In the genomic region with DNA sequence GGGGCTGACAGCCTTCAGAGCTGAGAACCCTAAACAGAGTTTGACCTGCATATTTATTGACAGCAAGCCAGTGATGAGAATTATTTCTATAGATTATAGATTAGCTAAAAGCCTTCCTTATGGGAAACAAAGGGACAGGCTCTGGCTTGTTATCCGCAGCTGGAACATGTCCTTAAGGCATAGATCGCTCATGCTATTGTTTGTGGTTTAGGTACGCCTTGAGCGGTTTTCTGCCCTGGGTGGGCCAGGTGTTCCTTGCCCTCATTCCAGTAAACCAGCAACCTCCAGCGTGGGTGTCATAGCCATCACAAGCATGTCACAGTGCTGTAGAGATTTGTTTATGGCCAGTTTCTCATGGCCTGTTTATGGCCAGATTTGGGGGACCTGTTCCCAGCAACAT, we compare ENCODE assay signal across 3 cellular contexts.
TF ChIP-seq lines count a peak whose summit lies in the region.

No MANE protein-coding gene starts in this region.

TF ChIP-seq in liver, 16 proteins besides CTCF, POLR2A, EP300 and RAD21:
- TF ChIP-seq MAX (IDR thresholded peaks at IDR 0.05) (no peak), REST (IDR thresholded peaks at IDR 0.05) (no peak), HNF4A (conservative IDR thresholded peaks at IDR 0.05) (no peak), TAF1 (conservative IDR thresholded peaks at IDR 0.05) (no peak), FOXA2 (IDR thresholded peaks at IDR 0.05) (no peak), NR2F2 (IDR thresholded peaks at IDR 0.05) (no peak), YY1 (IDR thresholded peaks at IDR 0.05) (no peak), EGR1 (IDR thresholded peaks at IDR 0.05; ENCODE audit: low read depth in 2 of 2) (no peak)

TF ChIP-seq in HepG2, 621 proteins besides CTCF, POLR2A, EP300 and RAD21:
- TF ChIP-seq ARNT2 (CRISPR knock-in tag; IDR thresholded peaks at IDR 0.05; ENCODE audit: low read depth) (no peak), FOXK2 (IDR thresholded peaks at IDR 0.05) (no peak), ZNF703 (CRISPR knock-in tag; IDR thresholded peaks at IDR 0.05; ENCODE audit: borderline replicate concordance) (no peak)
- TF ChIP-seq, protein P1, sequence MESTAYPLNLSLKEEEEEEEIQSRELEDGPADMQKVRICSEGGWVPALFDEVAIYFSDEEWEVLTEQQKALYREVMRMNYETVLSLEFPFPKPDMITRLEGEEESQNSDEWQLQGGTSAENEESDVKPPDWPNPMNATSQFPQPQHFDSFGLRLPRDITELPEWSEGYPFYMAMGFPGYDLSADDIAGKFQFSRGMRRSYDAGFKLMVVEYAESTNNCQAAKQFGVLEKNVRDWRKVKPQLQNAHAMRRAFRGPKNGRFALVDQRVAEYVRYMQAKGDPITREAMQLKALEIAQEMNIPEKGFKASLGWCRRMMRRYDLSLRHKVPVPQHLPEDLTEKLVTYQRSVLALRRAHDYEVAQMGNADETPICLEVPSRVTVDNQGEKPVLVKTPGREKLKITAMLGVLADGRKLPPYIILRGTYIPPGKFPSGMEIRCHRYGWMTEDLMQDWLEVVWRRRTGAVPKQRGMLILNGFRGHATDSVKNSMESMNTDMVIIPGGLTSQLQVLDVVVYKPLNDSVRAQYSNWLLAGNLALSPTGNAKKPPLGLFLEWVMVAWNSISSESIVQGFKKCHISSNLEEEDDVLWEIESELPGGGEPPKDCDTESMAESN (CRISPR knock-in tag; conservative IDR thresholded peaks at IDR 0.05): no peak

TF ChIP-seq in WTC11, 78 proteins besides CTCF, POLR2A, EP300 and RAD21:
- TF ChIP-seq ESRRA (CRISPR knock-in tag; IDR thresholded peaks at IDR 0.05; ENCODE audit: borderline replicate concordance) (no peak), PRRX2 (CRISPR knock-in tag; IDR thresholded peaks at IDR 0.05) (no peak), NR2C2 (CRISPR knock-in tag; IDR thresholded peaks at IDR 0.05) (no peak), ZNF423 (CRISPR knock-in tag; IDR thresholded peaks at IDR 0.05) (no peak), TEAD1 (CRISPR knock-in tag; IDR thresholded peaks at IDR 0.05) (no peak), ZNF671 (CRISPR knock-in tag; IDR thresholded peaks at IDR 0.05) (no peak), JUN (CRISPR knock-in tag; IDR thresholded peaks at IDR 0.05) (no peak), PREB (CRISPR knock-in tag; IDR thresholded peaks at IDR 0.05; ENCODE audit: borderline replicate concordance) (no peak), TP53 (CRISPR knock-in tag; IDR thresholded peaks at IDR 0.05) (no peak), NR3C1 (CRISPR knock-in tag; conservative IDR thresholded peaks at IDR 0.05; ENCODE audit: low read depth) (no peak), CREB1 (CRISPR knock-in tag; IDR thresholded peaks at IDR 0.05) (no peak), TCF7 (CRISPR knock-in tag; IDR thresholded peaks at IDR 0.05; ENCODE audit: low read depth) (no peak)
- TF ChIP-seq, protein P2, sequence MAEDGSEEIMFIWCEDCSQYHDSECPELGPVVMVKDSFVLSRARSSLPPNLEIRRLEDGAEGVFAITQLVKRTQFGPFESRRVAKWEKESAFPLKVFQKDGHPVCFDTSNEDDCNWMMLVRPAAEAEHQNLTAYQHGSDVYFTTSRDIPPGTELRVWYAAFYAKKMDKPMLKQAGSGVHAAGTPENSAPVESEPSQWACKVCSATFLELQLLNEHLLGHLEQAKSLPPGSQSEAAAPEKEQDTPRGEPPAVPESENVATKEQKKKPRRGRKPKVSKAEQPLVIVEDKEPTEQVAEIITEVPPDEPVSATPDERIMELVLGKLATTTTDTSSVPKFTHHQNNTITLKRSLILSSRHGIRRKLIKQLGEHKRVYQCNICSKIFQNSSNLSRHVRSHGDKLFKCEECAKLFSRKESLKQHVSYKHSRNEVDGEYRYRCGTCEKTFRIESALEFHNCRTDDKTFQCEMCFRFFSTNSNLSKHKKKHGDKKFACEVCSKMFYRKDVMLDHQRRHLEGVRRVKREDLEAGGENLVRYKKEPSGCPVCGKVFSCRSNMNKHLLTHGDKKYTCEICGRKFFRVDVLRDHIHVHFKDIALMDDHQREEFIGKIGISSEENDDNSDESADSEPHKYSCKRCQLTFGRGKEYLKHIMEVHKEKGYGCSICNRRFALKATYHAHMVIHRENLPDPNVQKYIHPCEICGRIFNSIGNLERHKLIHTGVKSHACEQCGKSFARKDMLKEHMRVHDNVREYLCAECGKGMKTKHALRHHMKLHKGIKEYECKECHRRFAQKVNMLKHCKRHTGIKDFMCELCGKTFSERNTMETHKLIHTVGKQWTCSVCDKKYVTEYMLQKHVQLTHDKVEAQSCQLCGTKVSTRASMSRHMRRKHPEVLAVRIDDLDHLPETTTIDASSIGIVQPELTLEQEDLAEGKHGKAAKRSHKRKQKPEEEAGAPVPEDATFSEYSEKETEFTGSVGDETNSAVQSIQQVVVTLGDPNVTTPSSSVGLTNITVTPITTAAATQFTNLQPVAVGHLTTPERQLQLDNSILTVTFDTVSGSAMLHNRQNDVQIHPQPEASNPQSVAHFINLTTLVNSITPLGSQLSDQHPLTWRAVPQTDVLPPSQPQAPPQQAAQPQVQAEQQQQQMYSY (CRISPR knock-in tag; IDR thresholded peaks at IDR 0.05): no peak
- TF ChIP-seq, protein P3, sequence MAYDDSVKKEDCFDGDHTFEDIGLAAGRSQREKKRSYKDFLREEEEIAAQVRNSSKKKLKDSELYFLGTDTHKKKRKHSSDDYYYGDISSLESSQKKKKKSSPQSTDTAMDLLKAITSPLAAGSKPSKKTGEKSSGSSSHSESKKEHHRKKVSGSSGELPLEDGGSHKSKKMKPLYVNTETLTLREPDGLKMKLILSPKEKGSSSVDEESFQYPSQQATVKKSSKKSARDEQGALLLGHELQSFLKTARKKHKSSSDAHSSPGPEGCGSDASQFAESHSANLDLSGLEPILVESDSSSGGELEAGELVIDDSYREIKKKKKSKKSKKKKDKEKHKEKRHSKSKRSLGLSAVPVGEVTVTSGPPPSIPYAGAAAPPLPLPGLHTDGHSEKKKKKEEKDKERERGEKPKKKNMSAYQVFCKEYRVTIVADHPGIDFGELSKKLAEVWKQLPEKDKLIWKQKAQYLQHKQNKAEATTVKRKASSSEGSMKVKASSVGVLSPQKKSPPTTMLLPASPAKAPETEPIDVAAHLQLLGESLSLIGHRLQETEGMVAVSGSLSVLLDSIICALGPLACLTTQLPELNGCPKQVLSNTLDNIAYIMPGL (CRISPR knock-in tag; IDR thresholded peaks at IDR 0.05): no peak
- TF ChIP-seq, protein P4, sequence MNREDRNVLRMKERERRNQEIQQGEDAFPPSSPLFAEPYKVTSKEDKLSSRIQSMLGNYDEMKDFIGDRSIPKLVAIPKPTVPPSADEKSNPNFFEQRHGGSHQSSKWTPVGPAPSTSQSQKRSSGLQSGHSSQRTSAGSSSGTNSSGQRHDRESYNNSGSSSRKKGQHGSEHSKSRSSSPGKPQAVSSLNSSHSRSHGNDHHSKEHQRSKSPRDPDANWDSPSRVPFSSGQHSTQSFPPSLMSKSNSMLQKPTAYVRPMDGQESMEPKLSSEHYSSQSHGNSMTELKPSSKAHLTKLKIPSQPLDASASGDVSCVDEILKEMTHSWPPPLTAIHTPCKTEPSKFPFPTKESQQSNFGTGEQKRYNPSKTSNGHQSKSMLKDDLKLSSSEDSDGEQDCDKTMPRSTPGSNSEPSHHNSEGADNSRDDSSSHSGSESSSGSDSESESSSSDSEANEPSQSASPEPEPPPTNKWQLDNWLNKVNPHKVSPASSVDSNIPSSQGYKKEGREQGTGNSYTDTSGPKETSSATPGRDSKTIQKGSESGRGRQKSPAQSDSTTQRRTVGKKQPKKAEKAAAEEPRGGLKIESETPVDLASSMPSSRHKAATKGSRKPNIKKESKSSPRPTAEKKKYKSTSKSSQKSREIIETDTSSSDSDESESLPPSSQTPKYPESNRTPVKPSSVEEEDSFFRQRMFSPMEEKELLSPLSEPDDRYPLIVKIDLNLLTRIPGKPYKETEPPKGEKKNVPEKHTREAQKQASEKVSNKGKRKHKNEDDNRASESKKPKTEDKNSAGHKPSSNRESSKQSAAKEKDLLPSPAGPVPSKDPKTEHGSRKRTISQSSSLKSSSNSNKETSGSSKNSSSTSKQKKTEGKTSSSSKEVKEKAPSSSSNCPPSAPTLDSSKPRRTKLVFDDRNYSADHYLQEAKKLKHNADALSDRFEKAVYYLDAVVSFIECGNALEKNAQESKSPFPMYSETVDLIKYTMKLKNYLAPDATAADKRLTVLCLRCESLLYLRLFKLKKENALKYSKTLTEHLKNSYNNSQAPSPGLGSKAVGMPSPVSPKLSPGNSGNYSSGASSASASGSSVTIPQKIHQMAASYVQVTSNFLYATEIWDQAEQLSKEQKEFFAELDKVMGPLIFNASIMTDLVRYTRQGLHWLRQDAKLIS (CRISPR knock-in tag; IDR thresholded peaks at IDR 0.05; ENCODE audit: borderline replicate concordance): no peak
